In the genomic region with DNA sequence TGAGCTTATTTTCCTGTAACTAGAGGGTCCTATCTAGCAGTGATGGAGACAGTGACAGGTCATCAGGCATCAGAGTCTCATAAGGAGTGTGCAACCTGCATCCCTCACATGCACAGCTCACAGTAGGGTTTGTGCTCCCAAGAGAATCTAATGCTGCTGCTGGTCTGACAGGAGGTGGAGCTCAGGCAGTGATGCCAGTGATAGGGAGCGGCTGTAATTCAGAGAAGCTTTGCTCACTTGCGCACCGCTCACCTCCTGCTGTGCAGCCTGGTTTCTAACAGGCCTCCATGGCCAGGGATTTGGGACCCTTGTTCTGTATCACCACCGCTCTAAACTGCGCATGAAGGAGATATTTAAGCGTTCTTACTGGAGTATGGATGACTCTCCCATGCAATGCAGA, we compare ENCODE assay signal across 25 cellular contexts. TPM values are rescaled to one million over a fixed set of nuclear protein-coding genes. Genes with fewer than 3 reads are reported as not detected.
"Had no signal": no experiment of that assay in that cellular context is flagged by ENCODE, and none has a peak within 500 bp of the region (broad histone marks: within the 10 kb centered on the region; RNA-seq: fewer than 3 reads in every experiment).

No MANE protein-coding gene starts in this region.

- H3K9me3 ChIP-seq: adrenal gland, MG63, SK-N-SH had no signal

- H3K27me3 ChIP-seq: adrenal gland, MG63 had no signal

- H3K27ac ChIP-seq: adrenal gland, VCaP had no signal

- H3K36me3 ChIP-seq: adrenal gland, MG63 had no signal

- DNase-seq: activated CD4-positive, alpha-beta memory T cell treated with anti-CD3 and anti-CD28 coated beads, Interleukin-2, amount 10 ng/mL, durations not matched to agents 7 days and 5 days; activated CD4-positive, alpha-beta T cell treated with anti-CD3 and anti-CD28 coated beads for 36 hours; activated CD4-positive, alpha-beta T cell treated with anti-CD3 and anti-CD28 coated beads, Interleukin-2, amount 50 U/mL, for 1 hour; activated gamma-delta T cell treated with Interleukin-2 at 50 U/mL for 16 hours; activated naive CD4-positive, alpha-beta T cell treated with anti-CD3 and anti-CD28 coated beads, Interleukin-2, amount 10 ng/mL, durations not matched to agents 7 days and 5 days; activated naive CD8-positive, alpha-beta T cell treated with anti-CD3 and anti-CD28 coated beads, Interleukin-2, amount 10 ng/mL, durations not matched to agents 7 days and 5 days; activated T-cell treated with anti-CD3 and anti-CD28 coated beads for 4 hours; activated T-cell treated with anti-CD3 and anti-CD28 coated beads, Interleukin-2, amount 50 U/mL, for 72 hours; adrenal gland; anterior cingulate cortex; cerebellar nuclear complex; MG63; NCI-H1105 treated with DMSO at 0.1 percent for 48 hours; NCI-H146; NCI-H187 treated with DMSO at 0.1 percent for 48 hours; NCI-H2081 treated with DMSO at 0.1 percent for 48 hours; NCI-H446; NCI-H524; PC-3; SK-N-SH; T-helper 1 cell had no signal

- H3K4me3 ChIP-seq: adrenal gland, MG63 had no signal

- H3K4me1 ChIP-seq: adrenal gland had no signal

- ATAC-seq: activated CD4-positive, alpha-beta T cell treated with anti-CD3 and anti-CD28 coated beads for 36 hours; activated T-cell treated with anti-CD3 and anti-CD28 coated beads, Interleukin-2, amount 50 U/mL, for 72 hours; PC-3 had no signal

RNA-seq across cellular contexts. Expression of a gene that starts 5.3 kb away (rescaled TPM):
- total RNA-seq: activated CD4-positive, alpha-beta memory T cell treated with anti-CD3 and anti-CD28 coated beads, Interleukin-2, amount 10 ng/mL, durations not matched to agents 7 days and 5 days; activated CD4-positive, alpha-beta T cell treated with anti-CD3 and anti-CD28 coated beads for 36 hours; activated CD8-positive, alpha-beta memory T cell treated with anti-CD3 and anti-CD28 coated beads for 36 hours; activated naive CD8-positive, alpha-beta T cell treated with anti-CD3 and anti-CD28 coated beads, Interleukin-2, amount 10 ng/mL, durations not matched to agents 7 days and 5 days; activated T-helper 2 cell treated with anti-CD3 and anti-CD28 coated beads, Interferon-gamma antibody, Interleukin-2, Interleukin-4, amounts not matched to agents 10 μg/mL and 5 μg/mL and 100 μg/mL, durations not matched to agents 14 hours and 24 hours and 36 hours; adrenal gland; PC-3; T-helper 2 cell treated with Interferon-gamma antibody and Interleukin-4, amounts not matched to agents 100 ng/mL and 5 ng/mL, for 36 hours had no signal
- polyA plus RNA-seq: SK-N-SH had no signal
